ENCODE assay signal across 8 cellular contexts in genomic region chr22:21001601-21002325, GRCh38. TPM values are rescaled to one million over a fixed set of nuclear protein-coding genes. Genes with fewer than 3 reads are reported as not detected.
DNase-seq lines count a peak whose midpoint lies in the region; ATAC-seq and TF ChIP-seq lines count a peak whose summit lies in the region.

A gene with protein sequence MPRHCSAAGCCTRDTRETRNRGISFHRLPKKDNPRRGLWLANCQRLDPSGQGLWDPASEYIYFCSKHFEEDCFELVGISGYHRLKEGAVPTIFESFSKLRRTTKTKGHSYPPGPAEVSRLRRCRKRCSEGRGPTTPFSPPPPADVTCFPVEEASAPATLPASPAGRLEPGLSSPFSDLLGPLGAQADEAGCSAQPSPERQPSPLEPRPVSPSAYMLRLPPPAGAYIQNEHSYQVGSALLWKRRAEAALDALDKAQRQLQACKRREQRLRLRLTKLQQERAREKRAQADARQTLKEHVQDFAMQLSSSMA (minus strand): TSS chr22:21002118. CDS start chr22:21001911, 207 bp downstream.

- H3K9me3 ChIP-seq in HAP-1 (no peaks in the 10 kb centered on the region), MG63 (no peaks in the 10 kb centered on the region)

- H3K27me3 ChIP-seq in HAP-1 (ENCODE audit: low read depth) (no peaks in the 10 kb centered on the region), MG63 (no peaks in the 10 kb centered on the region)

- peak within 1 kb of the TSS; percentile 93 to 97 (median 95) for H3K4me3 Mint-ChIP-seq in nephron

- peaks cover 27% of the 10 kb centered on the region for H3K4me1 Mint-ChIP-seq in nephron

- TF ChIP-seq CTCF in fibroblast of pulmonary artery (IDR thresholded peaks at IDR 0.05; ENCODE audit: low read length, missing control alignments): no peak
- TF ChIP-seq CTCF in nephron (IDR thresholded peaks at IDR 0.05; ENCODE audit: unreplicated experiment in 3 of 3): no peak

- H3K36me3 Mint-ChIP-seq in nephron (ENCODE audit: low read depth): peaks cover 3% of the 10 kb centered on the region

- DNase-seq in G401 (ENCODE audit: low spot score) (peak; percentile 96), HAP-1 (ENCODE audit: low spot score in 2 of 2) (peak; percentile 87 to 98), MG63 (peak; percentile 96), SHP77 (lab: John Stamatoyannopoulos, UW) (peak; percentile 88 to 94), fibroblast of pulmonary artery (ENCODE audit: low read depth) (peak; percentile 95)
- peak; percentile 95 for DNase-seq in activated effector memory CD4-positive, alpha-beta T cell treated with Interleukin-2 at 50 U/mL for 16 hours
- DNase-seq in stimulated activated naive CD8-positive, alpha-beta T cell treated with anti-CD3 and anti-CD28 coated beads, Interleukin-15, Interleukin-2, amounts not matched to agents 100 U/mL and 50 U/mL, for 24 hours: peak; percentile 97

- H3K27ac Mint-ChIP-seq in nephron: peak within 1 kb of the TSS; percentile 99

- H3K4me3 ChIP-seq in HAP-1 (peak within 1 kb of the TSS; percentile 77), MG63 (peak within 1 kb of the TSS; percentile 96), fibroblast of pulmonary artery (replicated peaks; ENCODE audit: low read depth, low read length) (peak within 1 kb of the TSS; percentile 91)

- H3K4me1 ChIP-seq in HAP-1: peaks cover 12% of the 10 kb centered on the region

- H3K27me3 Mint-ChIP-seq in nephron (ENCODE audit: low read depth): no peaks in the 10 kb centered on the region

- peak; percentile 93 for ATAC-seq in stimulated activated naive CD8-positive, alpha-beta T cell treated with anti-CD3 and anti-CD28 coated beads, Interleukin-15, Interleukin-2, amounts not matched to agents 100 U/mL and 50 U/mL, for 24 hours

- in situ Hi-C loops in G401 (cut with HindIII; ENCODE audit: low sequenced_read_pairs) (no loop called here), HAP-1 (cut with MboI; ENCODE audit: low sequenced_read_pairs) (no loop called here)

- H3K9me3 Mint-ChIP-seq in nephron: no peaks in the 10 kb centered on the region

- H3K36me3 ChIP-seq in HAP-1 (replicated peaks) (peaks cover 36% of the 10 kb centered on the region), MG63 (peaks cover 31% of the 10 kb centered on the region)

RNA-seq across cellular contexts. Expression of the gene that starts here (rescaled TPM):
- 70.5 and 73.5 TPM in 2 replicates for total RNA-seq in G401 (2014; rRNA removed; shearing (Covaris generic))
- 33.8 and 46.5 TPM in 2 replicates for total RNA-seq in MG63 (2014; rRNA removed; shearing (Covaris generic); ENCODE audit: low replicate concordance)

Comparison
In these comparisons a context has a peak if more than half of its experiments do, and no peak if none do; other contexts are left out.
1. Peak in every context shown above with its lines: DNase-seq, ATAC-seq and H3K4me3 ChIP-seq.